8 cellular contexts compared by ENCODE assay signal in the genomic region with DNA sequence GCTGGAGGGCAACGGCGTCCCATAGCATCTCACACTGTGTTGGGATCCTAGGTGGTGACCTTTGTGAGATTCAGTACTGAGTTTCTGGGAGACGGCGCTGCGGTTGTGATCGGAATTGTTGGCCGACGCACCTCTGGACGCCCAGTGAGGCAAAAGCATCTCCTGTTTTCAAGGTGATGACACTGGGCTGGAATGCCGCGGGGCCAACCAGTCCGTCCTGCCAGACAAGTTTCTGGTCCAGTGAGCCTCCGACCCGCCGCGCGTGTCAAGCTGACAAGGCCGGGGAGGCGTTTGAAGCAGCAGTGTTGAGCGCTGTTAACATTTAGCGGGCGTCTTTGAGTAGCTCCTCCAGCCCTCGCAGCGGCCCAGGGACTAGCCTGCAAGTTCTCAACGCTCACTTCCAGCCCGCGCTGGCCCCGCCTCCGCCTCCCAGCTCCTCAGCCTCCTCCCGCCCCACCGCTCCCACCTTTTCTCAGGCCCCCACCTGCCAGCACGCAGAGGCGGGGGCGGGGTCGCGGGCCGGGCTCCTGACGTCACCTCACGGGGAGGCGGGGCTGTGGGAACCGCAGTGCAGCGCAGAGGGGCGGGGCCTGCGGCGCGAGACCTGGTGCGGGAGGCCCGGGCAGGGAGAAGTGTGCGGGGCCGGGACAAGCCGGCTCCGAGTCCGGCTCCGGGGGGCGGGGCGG. TPM values are rescaled to one million over a fixed set of nuclear protein-coding genes. Genes with fewer than 3 reads are reported as not detected.
DNase-seq lines count a peak whose midpoint lies in the region; ATAC-seq and TF ChIP-seq lines count a peak whose summit lies in the region.

No MANE protein-coding gene starts in this region.

- H3K4me3 ChIP-seq in A673 (ENCODE audit: low read depth, low read length, poor library complexity, severe bottlenecking) (peak overlapping the region; percentile 56), right lobe of liver (peak overlapping the region; percentile 63 to 76 (median 67))

- H3K36me3 ChIP-seq in A673 (ENCODE audit: insufficient read depth, low read length, poor library complexity, severe bottlenecking), result no peaks in the 10 kb centered on the region
- H3K36me3 ChIP-seq in right lobe of liver, result no peaks in the 10 kb centered on the region

- peak; percentile 86 for ATAC-seq in GM18909 (IDR thresholded peaks at IDR 0.05; ENCODE audit: poor library complexity, unreplicated experiment)
- ATAC-seq in HG03342 (IDR thresholded peaks at IDR 0.05; ENCODE audit: unreplicated experiment), result peak; percentile 72
- ATAC-seq in right lobe of liver, result peak; percentile 93 to 96 (median 94)

- TF ChIP-seq CTCF in A673 (conservative IDR thresholded peaks at IDR 0.05; ENCODE audit: low read depth, low read length) (no peak), right lobe of liver (IDR thresholded peaks at IDR 0.05) (no peak)

- peak; percentile 69 for DNase-seq in A673 (ENCODE audit: low spot score)
- peak; percentile 51 for DNase-seq in NCI-H524 treated with DMSO at 0.1 percent for 48 hours (lab: John Stamatoyannopoulos, UW)
- DNase-seq in activated CD4-positive, alpha-beta T cell treated with anti-CD3 and anti-CD28 coated beads, Interleukin-2, amount 50 U/mL, for 4 hours, result peak; percentile 91 to 93
- DNase-seq in dermis blood vessel endothelial cell, result peak; percentile 45
- DNase-seq in right lobe of liver, result peak; percentile 89 to 96 (median 90)
- DNase-seq in stimulated activated CD4-positive, alpha-beta T cell treated with anti-CD3 and anti-CD28 coated beads, Interleukin-4, amount 100 ng/mL, for 1 hour, result peak; percentile 91

- no TSS peak for BruUV-seq in A673 (replicated peaks; lab: Mats Ljungman, UMichigan)

- 4% methylated on average over 11 of the region's 56 CpGs for WGBS in right lobe of liver (ENCODE audit: insufficient coverage, low coverage, low lambda C conversion rate, missing lambda C conversion rate)

- POLR2A ChIA-PET in A673 (lab: Charles Lee; ENCODE audit: low non-redundant PET), result no interaction called here

- CTCF ChIA-PET in A673 (lab: Charles Lee), result interaction anchor here (0.8 kb wide), 1 partner anchor 1308 kb away, joined by 3 read pairs; no protein-coding TSS in a partner anchor

- no peak for TF ChIP-seq POLR2A in right lobe of liver (IDR thresholded peaks at IDR 0.05)

- no peaks in the 10 kb centered on the region for H3K9me3 ChIP-seq in A673 (ENCODE audit: low read depth, low read length, poor library complexity, severe bottlenecking)
- H3K9me3 ChIP-seq in right lobe of liver, result no peaks in the 10 kb centered on the region

- intact Hi-C loops in A673 (cut with micrococcal nuclease; ENCODE audit: unreplicated experiment) (loop anchor here (2.0 kb wide), 1 partner anchor 384 kb away; a partner anchor contains a TSS), right lobe of liver (cut with DNase I) (no loop called here)

- H3K27me3 ChIP-seq in A673 (replicated peaks; ENCODE audit: insufficient read depth, low read depth, low read length, poor library complexity), result peaks cover 18% of the 10 kb centered on the region
- peaks cover 0 to 9% of the 10 kb centered on the region in 2 donors for H3K27me3 ChIP-seq in right lobe of liver

- no peaks in the 10 kb centered on the region for H3K4me1 ChIP-seq in A673 (ENCODE audit: insufficient read depth, low read length, poor library complexity, severe bottlenecking)
- H3K4me1 ChIP-seq in right lobe of liver, result peaks cover 0 to 15% (median 7%) of the 10 kb centered on the region in 4 donors

- no peak overlapping the region for H3K27ac ChIP-seq in A673 (ENCODE audit: low read depth, low read length, poor library complexity, severe bottlenecking)
- H3K27ac ChIP-seq in right lobe of liver, result peak overlapping the region in 2 of 3 donors; percentile 37 to 61

RNA-seq across cellular contexts. Expression of a gene that starts 0.5 kb away (rescaled TPM):
- total RNA-seq in A673 (2021) (1.7 and 1.8 TPM in 2 replicates), dermis blood vessel endothelial cell (0.05 TPM in 1 of 2 replicates, not detected in the other), right lobe of liver (10 to 100 TPM in 1 of 6 experiments, under 1 TPM in 5; 0.06 to 11.2 (median 0.45) TPM)
